ENCODE assay signal across 24 cellular contexts in genomic region chr11:1766719-1767398, GRCh38. TPM values are rescaled to one million over a fixed set of nuclear protein-coding genes. Genes with fewer than 3 reads are reported as not detected.
DNase-seq lines count a peak whose midpoint lies in the region; ATAC-seq and TF ChIP-seq lines count a peak whose summit lies in the region.
"Had no signal": no experiment of that assay in that cellular context is flagged by ENCODE, and none has a peak within 500 bp of the region (broad histone marks: within the 10 kb centered on the region; RNA-seq: fewer than 3 reads in every experiment).

No MANE protein-coding gene starts in this region.

- CTCF ChIA-PET in activated naive CD4-positive, alpha-beta T cell treated with anti-CD3 and anti-CD28 coated beads, Interleukin-2, amount 10 ng/mL, durations not matched to agents 7 days and 5 days (lab: Charles Lee) = interaction anchor here (2.1 kb wide), 1 partner anchor 73 kb away, joined by 10 read pairs; no protein-coding TSS in a partner anchor

- H3K4me1 Mint-ChIP-seq in activated naive CD4-positive, alpha-beta T cell treated with anti-CD3 and anti-CD28 coated beads, Interleukin-2, amount 10 ng/mL, durations not matched to agents 7 days and 5 days = peaks cover 19% of the 10 kb centered on the region

- H3K36me3 ChIP-seq in BLaER1 (no peaks in the 10 kb centered on the region), RWPE2 (ENCODE audit: low read depth) (peaks cover 3% of the 10 kb centered on the region; the same call in 1 of the 2 replicates), osteoblast (ENCODE audit: insufficient read depth, low read length) (no peaks in the 10 kb centered on the region), hepatocyte (replicated peaks; ENCODE audit: insufficient read depth, low read depth) (no peaks in the 10 kb centered on the region)
- H3K36me3 ChIP-seq: breast epithelium, pancreas, SJCRH30 had no signal

- H4K20me1 ChIP-seq in BLaER1 (peaks cover 14% of the 10 kb centered on the region), osteoblast (ENCODE audit: insufficient read depth, low read length) (peaks cover 7% of the 10 kb centered on the region), hepatocyte (ENCODE audit: insufficient read depth, poor library complexity, severe bottlenecking) (peaks cover 2% of the 10 kb centered on the region)

- H3K4me3 Mint-ChIP-seq in activated naive CD4-positive, alpha-beta T cell treated with anti-CD3 and anti-CD28 coated beads, Interleukin-2, amount 10 ng/mL, durations not matched to agents 7 days and 5 days = no peak overlapping the region
- H3K4me3 Mint-ChIP-seq: activated CD8-positive, alpha-beta memory T cell treated with anti-CD3 and anti-CD28 coated beads, Interleukin-2, amount 10 ng/mL, durations not matched to agents 7 days and 5 days; activated naive CD4-positive, alpha-beta T cell treated with anti-CD3 and anti-CD28 coated beads for 36 hours; activated T-helper 1 cell treated with anti-CD3 and anti-CD28 coated beads, Interleukin-12 subunit alpha, Interleukin-12 subunit beta, Interleukin-2, Interleukin-4 antibody, amounts not matched to agents 30 ng/mL and 10 ng/mL and 1 ng/mL, durations not matched to agents 14 hours and 24 hours and 36 hours; CD4-positive, alpha-beta memory T cell had no signal

- H3K9me3 Mint-ChIP-seq in activated naive CD4-positive, alpha-beta T cell treated with anti-CD3 and anti-CD28 coated beads, Interleukin-2, amount 10 ng/mL, durations not matched to agents 7 days and 5 days = no peaks in the 10 kb centered on the region
- H3K9me3 Mint-ChIP-seq in activated naive CD4-positive, alpha-beta T cell treated with anti-CD3 and anti-CD28 coated beads, Interleukin-2, amount 50 U/mL, for 72 hours = no peaks in the 10 kb centered on the region
- H3K9me3 Mint-ChIP-seq: activated naive CD4-positive, alpha-beta T cell treated with anti-CD3 and anti-CD28 coated beads for 36 hours; activated T-helper 1 cell treated with anti-CD3 and anti-CD28 coated beads, Interleukin-12 subunit alpha, Interleukin-12 subunit beta, Interleukin-2, Interleukin-4 antibody, amounts not matched to agents 30 ng/mL and 10 ng/mL and 1 ng/mL, durations not matched to agents 14 hours and 24 hours and 36 hours; CD4-positive, alpha-beta memory T cell; IgD-negative memory B cell had no signal

- H3K4me3 ChIP-seq in BLaER1 (no peak overlapping the region), RWPE2 (ENCODE audit: severe bottlenecking) (no peak overlapping the region), osteoblast (ENCODE audit: insufficient read depth, low read length) (no peak overlapping the region), hepatocyte (no peak overlapping the region)
- H3K4me3 ChIP-seq: A549, breast epithelium, pancreas, SJCRH30 had no signal

- H3K9me3 ChIP-seq in BLaER1 = no peaks in the 10 kb centered on the region
- no peaks in the 10 kb centered on the region for H3K9me3 ChIP-seq in RWPE2 (ENCODE audit: severe bottlenecking)
- no peaks in the 10 kb centered on the region for H3K9me3 ChIP-seq in osteoblast (ENCODE audit: low read depth, low read length)
- H3K9me3 ChIP-seq in hepatocyte (ENCODE audit: low read depth) = no peaks in the 10 kb centered on the region
- H3K9me3 ChIP-seq: A549, breast epithelium, pancreas, SJCRH30 had no signal

- peaks cover 4% of the 10 kb centered on the region for H3K36me3 Mint-ChIP-seq in activated naive CD4-positive, alpha-beta T cell treated with anti-CD3 and anti-CD28 coated beads, Interleukin-2, amount 10 ng/mL, durations not matched to agents 7 days and 5 days
- H3K36me3 Mint-ChIP-seq in activated naive CD4-positive, alpha-beta T cell treated with anti-CD3 and anti-CD28 coated beads, Interleukin-2, amount 50 U/mL, for 72 hours = no peaks in the 10 kb centered on the region
- H3K36me3 Mint-ChIP-seq: activated CD8-positive, alpha-beta memory T cell treated with anti-CD3 and anti-CD28 coated beads, Interleukin-2, amount 10 ng/mL, durations not matched to agents 7 days and 5 days; IgD-negative memory B cell had no signal

- WGBS in hepatocyte (ENCODE audit: low lambda C conversion rate, missing lambda C conversion rate) = 93% methylated on average over 15 of the region's 22 CpGs

- no peaks in the 10 kb centered on the region for H3K9me2 ChIP-seq in hepatocyte (replicated peaks; ENCODE audit: insufficient read depth)

- H3K27me3 Mint-ChIP-seq in activated naive CD4-positive, alpha-beta T cell treated with anti-CD3 and anti-CD28 coated beads, Interleukin-2, amount 10 ng/mL, durations not matched to agents 7 days and 5 days = peaks cover 12% of the 10 kb centered on the region
- H3K27me3 Mint-ChIP-seq: activated CD8-positive, alpha-beta memory T cell treated with anti-CD3 and anti-CD28 coated beads, Interleukin-2, amount 10 ng/mL, durations not matched to agents 7 days and 5 days; CD4-positive, alpha-beta memory T cell had no signal

- H3K27ac ChIP-seq in BLaER1 (0 out of 2 replicates have a peak overlapping the region, but pooled peaks have one; percentile 44), RWPE2 (ENCODE audit: poor library complexity, severe bottlenecking) (no peak overlapping the region), osteoblast (ENCODE audit: low read depth, low read length) (no peak overlapping the region), hepatocyte (no peak overlapping the region)
- H3K27ac ChIP-seq: breast epithelium, pancreas, SJCRH30 had no signal

- H2AFZ ChIP-seq in osteoblast (ENCODE audit: low read length) (no peak overlapping the region), hepatocyte (no peak overlapping the region)

- no peak overlapping the region for H3K27ac Mint-ChIP-seq in activated naive CD4-positive, alpha-beta T cell treated with anti-CD3 and anti-CD28 coated beads, Interleukin-2, amount 10 ng/mL, durations not matched to agents 7 days and 5 days
- H3K27ac Mint-ChIP-seq in activated naive CD4-positive, alpha-beta T cell treated with anti-CD3 and anti-CD28 coated beads, Interleukin-2, amount 50 U/mL, for 72 hours = no peak overlapping the region
- H3K27ac Mint-ChIP-seq: activated CD8-positive, alpha-beta memory T cell treated with anti-CD3 and anti-CD28 coated beads, Interleukin-2, amount 10 ng/mL, durations not matched to agents 7 days and 5 days; activated naive CD4-positive, alpha-beta T cell treated with anti-CD3 and anti-CD28 coated beads for 36 hours; activated T-helper 1 cell treated with anti-CD3 and anti-CD28 coated beads, Interleukin-12 subunit alpha, Interleukin-12 subunit beta, Interleukin-2, Interleukin-4 antibody, amounts not matched to agents 30 ng/mL and 10 ng/mL and 1 ng/mL, durations not matched to agents 14 hours and 24 hours and 36 hours; CD4-positive, alpha-beta memory T cell; IgD-negative memory B cell had no signal

- ATAC-seq in activated naive CD4-positive, alpha-beta T cell treated with anti-CD3 and anti-CD28 coated beads, Interleukin-2, amount 50 U/mL, for 72 hours = no peak
- no peak for ATAC-seq in RWPE2 (ENCODE audit: low read depth)
- ATAC-seq: A549; activated CD8-positive, alpha-beta memory T cell treated with anti-CD3 and anti-CD28 coated beads, Interleukin-2, amount 10 ng/mL, durations not matched to agents 7 days and 5 days; pancreas had no signal

- TF ChIP-seq CTCF in RWPE2 (IDR thresholded peaks at IDR 0.05; ENCODE audit: poor library complexity, severe bottlenecking) (no peak), osteoblast (IDR thresholded peaks at IDR 0.05; ENCODE audit: extremely low read depth, low read depth, low read length) (no peak), hepatocyte (IDR thresholded peaks at IDR 0.05; ENCODE audit: poor library complexity) (no peak)

- H3K79me2 ChIP-seq in osteoblast (ENCODE audit: insufficient read depth, low read length) (peaks cover 19% of the 10 kb centered on the region), hepatocyte (peaks cover 15% of the 10 kb centered on the region)

- peak; percentile 13 for DNase-seq in activated naive CD4-positive, alpha-beta T cell treated with anti-CD3 and anti-CD28 coated beads, Interleukin-2, amount 10 ng/mL, durations not matched to agents 7 days and 5 days
- no peak for DNase-seq in activated naive CD4-positive, alpha-beta T cell treated with anti-CD3 and anti-CD28 coated beads, Interleukin-2, amount 50 U/mL, for 72 hours (ENCODE audit: low spot score in 2 of 2)
- peak; percentile 41 for DNase-seq in RWPE2 (ENCODE audit: low spot score)
- DNase-seq in osteoblast (ENCODE audit: insufficient read length, low spot score, missing footprints) = peak; percentile 74
- no peak for DNase-seq in NCI-H2171 treated with DMSO at 0.1 percent for 48 hours (lab: John Stamatoyannopoulos, UW)
- DNase-seq in hepatocyte (ENCODE audit: low spot score) = no peak
- no peak for DNase-seq in COLO668 (lab: John Stamatoyannopoulos, UW; ENCODE audit: unreplicated experiment)
- DNase-seq: activated CD4-positive, alpha-beta T cell treated with anti-CD3 and anti-CD28 coated beads, Interleukin-2, amount 50 U/mL, for 1 hour; activated CD8-positive, alpha-beta memory T cell treated with anti-CD3 and anti-CD28 coated beads, Interleukin-2, amount 10 ng/mL, durations not matched to agents 7 days and 5 days; activated naive CD4-positive, alpha-beta T cell treated with anti-CD3 and anti-CD28 coated beads for 36 hours; foreskin melanocyte; MV-4-11; NCI-H1436 treated with DMSO at 0.1 percent for 48 hours; retina; SJCRH30; stimulated activated CD4-positive, alpha-beta T cell treated with anti-CD3 and anti-CD28 coated beads, Interleukin-4, amount 100 ng/mL, for 24 hours; T-helper 9 cell had no signal

- H3K4me1 ChIP-seq in BLaER1 = peaks cover 39% of the 10 kb centered on the region
- peaks cover 22% of the 10 kb centered on the region for H3K4me1 ChIP-seq in RWPE2 (ENCODE audit: insufficient read depth, poor library complexity, severe bottlenecking)
- H3K4me1 ChIP-seq in osteoblast (ENCODE audit: insufficient read depth, low read length) = peaks cover 26% of the 10 kb centered on the region
- H3K4me1 ChIP-seq in hepatocyte (ENCODE audit: insufficient read depth) = peaks cover 12% of the 10 kb centered on the region

- no peak overlapping the region for H3K9ac ChIP-seq in BLaER1

- H3K4me2 ChIP-seq in BLaER1 = peak overlapping the region; percentile 51
- no peak overlapping the region for H3K4me2 ChIP-seq in osteoblast (ENCODE audit: insufficient read depth, low read length)
- no peak overlapping the region for H3K4me2 ChIP-seq in hepatocyte
- H3K4me2 ChIP-seq: A549 had no signal

- H3K27me3 ChIP-seq in BLaER1 = no peaks in the 10 kb centered on the region
- no peaks in the 10 kb centered on the region for H3K27me3 ChIP-seq in RWPE2 (ENCODE audit: insufficient read depth, poor library complexity, severe bottlenecking)
- H3K27me3 ChIP-seq in osteoblast (ENCODE audit: insufficient read depth, low read length) = no peaks in the 10 kb centered on the region
- no peaks in the 10 kb centered on the region for H3K27me3 ChIP-seq in hepatocyte
- H3K27me3 ChIP-seq: breast epithelium, pancreas had no signal

RNA-seq across cellular contexts. Expression of gene CTSD, which starts 3.1 kb away (rescaled TPM):
- 10 to 100 TPM; 47.2 to 55.7 TPM for total RNA-seq in activated naive CD4-positive, alpha-beta T cell treated with anti-CD3 and anti-CD28 coated beads, Interleukin-2, amount 50 U/mL, for 72 hours
- total RNA-seq in osteoblast (491 and 519 TPM in 2 replicates), hepatocyte (507 and 562 TPM in 2 replicates)
- 1,181 and 1,283 TPM in 2 replicates for polyA plus RNA-seq in hepatocyte

RNA-seq across cellular contexts. Expression of gene IFITM10, which starts 16.5 kb away (rescaled TPM):
- 1 to 10 TPM; 1.2 to 1.8 TPM for total RNA-seq in activated naive CD4-positive, alpha-beta T cell treated with anti-CD3 and anti-CD28 coated beads, Interleukin-2, amount 50 U/mL, for 72 hours
- total RNA-seq in osteoblast (15.0 and 18.1 TPM in 2 replicates), hepatocyte (1.1 and 1.4 TPM in 2 replicates)
- 0.89 and 1.9 TPM in 2 replicates for polyA plus RNA-seq in hepatocyte
- polyA plus RNA-seq: CD4-positive, alpha-beta memory T cell had no signal

Comparison
In these comparisons a context has a peak if more than half of its experiments do, and no peak if none do; other contexts are left out.
1. DNase-seq: peak in activated naive CD4-positive, alpha-beta T cell treated with anti-CD3 and anti-CD28 coated beads, Interleukin-2, amount 10 ng/mL, durations not matched to agents 7 days and 5 days (single experiment), RWPE2 (single experiment) and osteoblast (single experiment); none in activated naive CD4-positive, alpha-beta T cell treated with anti-CD3 and anti-CD28 coated beads, Interleukin-2, amount 50 U/mL, for 72 hours (0 of 2), NCI-H2171 treated with DMSO at 0.1 percent for 48 hours (single experiment), hepatocyte (single experiment) and COLO668 (single experiment).